In genomic region chr6:77456531-77457248, GRCh38 we compare ENCODE assay signal across 12 cellular contexts. TPM values are rescaled to one million over a fixed set of nuclear protein-coding genes. Genes with fewer than 3 reads are reported as not detected.
DNase-seq lines count a peak whose midpoint lies in the region; ATAC-seq and TF ChIP-seq lines count a peak whose summit lies in the region.
"Had no signal": no experiment of that assay in that cellular context is flagged by ENCODE, and none has a peak within 500 bp of the region (broad histone marks: within the 10 kb centered on the region; RNA-seq: fewer than 3 reads in every experiment).

No MANE protein-coding gene starts in this region.

- TF ChIP-seq POLR2A in vagina (IDR thresholded peaks at IDR 0.05), result no peak
- no peak for TF ChIP-seq POLR2A in lower leg skin (IDR thresholded peaks at IDR 0.05)

- H3K27me3 ChIP-seq in right atrium auricular region, result no peaks in the 10 kb centered on the region
- H3K27me3 ChIP-seq in vagina, result no peaks in the 10 kb centered on the region
- H3K27me3 ChIP-seq in lower lobe of right lung (ENCODE audit: low read depth), result peaks cover 5% of the 10 kb centered on the region

- H3K9me3 ChIP-seq in right atrium auricular region (no peaks in the 10 kb centered on the region), vagina (no peaks in the 10 kb centered on the region), lower lobe of right lung (no peaks in the 10 kb centered on the region)

- H3K27ac ChIP-seq in right atrium auricular region (peak overlapping the region in 1 of 2 donors; percentile 6), vagina (peak overlapping the region; percentile 3), lower lobe of right lung (no peak overlapping the region)

- intact Hi-C loops in Right ventricle myocardium inferior (cut with DNase I) (loop anchor here (5.0 to 10.0 kb wide), 5 partner anchors 112 to 1564 kb away; no protein-coding TSS in a partner anchor), left ventricle myocardium superior (cut with micrococcal nuclease) (loop anchor here (5.0 kb wide), 1 partner anchor 1524 kb away; no protein-coding TSS in a partner anchor), vagina (cut with DNase I) (no loop called here), lower leg skin (cut with DNase I; ENCODE audit: low total_unique reads) (no loop called here), lower lobe of right lung (cut with DNase I) (no loop called here)

- H3K4me3 ChIP-seq in right atrium auricular region, result no peak overlapping the region
- H3K4me3 ChIP-seq in astrocyte of the cerebellum (ENCODE audit: low read depth, low read length), result no peak overlapping the region
- H3K4me3 ChIP-seq in vagina, result no peak overlapping the region
- H3K4me3 ChIP-seq in lower leg skin (ENCODE audit: low read depth, poor library complexity, severe bottlenecking), result no peak overlapping the region
- H3K4me3 ChIP-seq in lower lobe of right lung, result no peak overlapping the region

- TF ChIP-seq CTCF in right atrium auricular region (IDR thresholded peaks at IDR 0.05) (no peak), astrocyte of the cerebellum (IDR thresholded peaks at IDR 0.05; ENCODE audit: low read depth, low read length, missing control alignments) (no peak), vagina (IDR thresholded peaks at IDR 0.05) (no peak), lower leg skin (IDR thresholded peaks at IDR 0.05) (no peak), lower lobe of right lung (IDR thresholded peaks at IDR 0.05) (no peak)

- 62 to 66% methylated on average over 5 of the region's 5 CpGs for WGBS in lower leg skin, 2 donors

- ATAC-seq in Right ventricle myocardium inferior (peak; percentile 80), left ventricle myocardium superior (peak; percentile 89), lower lobe of right lung (no peak)

- no peaks in the 10 kb centered on the region for H3K4me1 ChIP-seq in right atrium auricular region
- H3K4me1 ChIP-seq in vagina, result no peaks in the 10 kb centered on the region
- no peaks in the 10 kb centered on the region for H3K4me1 ChIP-seq in lower lobe of right lung

- H3K36me3 ChIP-seq in right atrium auricular region (no peaks in the 10 kb centered on the region), vagina (no peaks in the 10 kb centered on the region), lower lobe of right lung (no peaks in the 10 kb centered on the region)

- DNase-seq in Right ventricle myocardium inferior (ENCODE audit: missing footprints) (no peak), right atrium auricular region (ENCODE audit: low spot score) (no peak), astrocyte of the cerebellum (ENCODE audit: low read depth) (peak; percentile 89), left ventricle myocardium superior (peak; percentile 35), vagina (ENCODE audit: extremely low spot score in 2 of 2) (no peak), lower leg skin (ENCODE audit: low spot score in 2 of 2) (no peak), lower lobe of right lung (no peak), GM19238 (ENCODE audit: insufficient read length, low spot score) (no peak)
- DNase-seq: activated CD4-positive, CD25-positive, alpha-beta regulatory T cell treated with anti-CD3 and anti-CD28 coated beads, Interleukin-2, amount 50 U/mL, for 72 hours; AML-193; naive B cell; NCI-H2171 treated with DMSO at 0.1 percent for 48 hours had no signal

- in situ Hi-C loops in astrocyte of the cerebellum (cut with HindIII; ENCODE audit: low sequenced_read_pairs), result no loop called here

RNA-seq across cellular contexts. Expression of gene HTR1B, which starts 6.6 kb away (rescaled TPM):
- total RNA-seq in Right ventricle myocardium inferior, result not detected
- not detected for total RNA-seq in right atrium auricular region
- total RNA-seq in left ventricle myocardium superior, result not detected
- not detected for total RNA-seq in vagina
- under 1 TPM in 1 of 4 donors, not detected in 3; 0.39 TPM for total RNA-seq in lower leg skin
- total RNA-seq in lower lobe of right lung, result 0.18 TPM

Comparison
In these comparisons a context has a peak if more than half of its experiments do, and no peak if none do; other contexts are left out.
1. DNase-seq: peak in astrocyte of the cerebellum (single experiment) and left ventricle myocardium superior (single experiment); none in Right ventricle myocardium inferior (single experiment), right atrium auricular region (single experiment), vagina (0 of 2), lower leg skin (0 of 2), lower lobe of right lung (single experiment) and GM19238 (single experiment).
2. ATAC-seq: peak in Right ventricle myocardium inferior (single experiment) and left ventricle myocardium superior (single experiment); none in lower lobe of right lung (0 of 2).
3. intact Hi-C loops: an anchor here in Right ventricle myocardium inferior (5.0 to 10.0 kb wide) and left ventricle myocardium superior (5.0 kb wide); none called in vagina, lower leg skin and lower lobe of right lung.